ENCODE assay signal across 16 cellular contexts in the genomic region with DNA sequence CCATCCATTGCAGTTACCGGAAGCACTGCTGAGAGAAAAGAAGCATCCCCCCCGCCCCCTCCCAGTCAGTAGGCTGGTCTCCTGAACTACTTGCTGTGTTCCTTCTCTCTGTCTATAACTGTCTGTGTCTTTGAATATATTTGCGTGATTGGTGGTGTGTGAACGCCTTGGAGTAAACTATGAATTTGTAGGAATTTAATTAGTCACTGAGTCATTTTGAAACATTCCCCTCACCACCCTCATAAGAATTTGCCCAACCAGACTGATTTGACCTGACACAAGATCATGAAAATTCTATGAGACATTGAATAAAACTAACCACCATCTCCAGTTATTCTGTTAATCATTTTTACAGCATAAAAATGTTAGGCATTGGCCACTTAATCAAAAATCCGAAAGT. TPM values are rescaled to one million over a fixed set of nuclear protein-coding genes. Genes with fewer than 3 reads are reported as not detected.
DNase-seq lines count a peak whose midpoint lies in the region; TF ChIP-seq lines count a peak whose summit lies in the region.
"Had no signal": no experiment of that assay in that cellular context is flagged by ENCODE, and none has a peak within 500 bp of the region (broad histone marks: within the 10 kb centered on the region; RNA-seq: fewer than 3 reads in every experiment).

No MANE protein-coding gene starts in this region.

- H3K36me3 ChIP-seq in SK-N-MC (ENCODE audit: insufficient read depth, low read length) (no peaks in the 10 kb centered on the region), vagina (no peaks in the 10 kb centered on the region)
- H3K36me3 ChIP-seq: HAP-1 had no signal

- H3K27ac ChIP-seq in SK-N-MC (peak overlapping the region; percentile 90), vagina (no peak overlapping the region)

- intact Hi-C loops in vagina (cut with DNase I): no loop called here

- H3K4me3 ChIP-seq in SK-N-MC (peak overlapping the region; percentile 52), vagina (no peak overlapping the region)
- H3K4me3 ChIP-seq: HAP-1 had no signal

- TF ChIP-seq POLR2A in vagina (IDR thresholded peaks at IDR 0.05): no peak

- no peak for TF ChIP-seq CTCF in vagina (IDR thresholded peaks at IDR 0.05)

- no peaks in the 10 kb centered on the region for H3K4me1 ChIP-seq in vagina
- H3K4me1 ChIP-seq: HAP-1 had no signal

- H3K9ac ChIP-seq in SK-N-MC (ENCODE audit: insufficient read length): peak overlapping the region; percentile 11

- H3K27me3 ChIP-seq in vagina: no peaks in the 10 kb centered on the region

- H3K9me3 ChIP-seq in SK-N-MC (ENCODE audit: low read depth, low read length) (no peaks in the 10 kb centered on the region), vagina (no peaks in the 10 kb centered on the region)
- H3K9me3 ChIP-seq: HAP-1 had no signal

- peak; percentile 4 for DNase-seq in A172 (ENCODE audit: low spot score)
- peak; percentile 7 for DNase-seq in GM03348 (ENCODE audit: low spot score)
- DNase-seq in SK-N-MC (ENCODE audit: low read depth, low spot score): no peak
- DNase-seq in renal cortical epithelial cell (ENCODE audit: low read depth): peak; percentile 15
- no peak for DNase-seq in NCI-H1694 (lab: John Stamatoyannopoulos, UW)
- DNase-seq in vagina (ENCODE audit: extremely low spot score in 2 of 2): no peak
- no peak for DNase-seq in NCI-H748 (lab: John Stamatoyannopoulos, UW; ENCODE audit: unreplicated experiment)
- DNase-seq: 8988T; ACHN; C1 segment of cervical spinal cord; Calu3; CD4-positive, alpha-beta T cell; DMS 273 treated with DMSO at 0.1 percent for 48 hours had no signal

RNA-seq across cellular contexts. Expression of a gene that starts 6.8 kb away (rescaled TPM):
- total RNA-seq in A172 (2014; rRNA removed; shearing (Covaris generic)): 0.38 and 1.6 TPM in 2 replicates
- total RNA-seq in renal cortical epithelial cell (0.35 TPM in 1 of 2 replicates, not detected in the other), vagina (not detected)
- total RNA-seq: B cell; Calu3; CD4-positive, alpha-beta T cell; H1 had no signal

RNA-seq across cellular contexts. Expression of a gene that starts 35.7 kb away (rescaled TPM):
- total RNA-seq in A172 (2014; rRNA removed; shearing (Covaris generic)): 22.1 and 35.8 TPM in 2 replicates
- 0.20 TPM in 1 of 2 replicates, not detected in the other for total RNA-seq in renal cortical epithelial cell
- total RNA-seq in vagina: 3.7 TPM
- total RNA-seq: B cell had no signal

Comparison
In these comparisons a context has a peak if more than half of its experiments do, and no peak if none do; other contexts are left out.
1. DNase-seq: peak in A172 (single experiment), GM03348 (single experiment) and renal cortical epithelial cell (single experiment); none in SK-N-MC (single experiment), NCI-H1694 (single experiment), vagina (0 of 2) and NCI-H748 (single experiment).